16 cellular contexts compared by ENCODE assay signal in genomic region chr11:37952035-37952434, GRCh38.
A peak's percentile ranks its signal among the peaks of the same experiment; 100 is the strongest.
DNase-seq lines count a peak whose midpoint lies in the region; ATAC-seq and TF ChIP-seq lines count a peak whose summit lies in the region.
"Had no signal": no experiment of that assay in that cellular context is flagged by ENCODE, and none has a peak within 500 bp of the region (broad histone marks: within the 10 kb centered on the region; RNA-seq: fewer than 3 reads in every experiment).

No MANE protein-coding gene starts in this region.

- ATAC-seq in SK-N-SH treated with all-trans-retinoic acid at 6 μM for 48 hours (no peak), HG03135 (IDR thresholded peaks at IDR 0.05; ENCODE audit: unreplicated experiment) (no peak)
- ATAC-seq: CD8-positive, alpha-beta T cell; HCT116; HepG2 had no signal

- H3K4me1 Mint-ChIP-seq in activated naive CD4-positive, alpha-beta T cell treated with anti-CD3 and anti-CD28 coated beads, Interleukin-2, amount 10 ng/mL, durations not matched to agents 7 days and 5 days: no peaks in the 10 kb centered on the region
- H3K4me1 Mint-ChIP-seq: B cell had no signal

- H3K27ac Mint-ChIP-seq in activated naive CD4-positive, alpha-beta T cell treated with anti-CD3 and anti-CD28 coated beads, Interleukin-2, amount 10 ng/mL, durations not matched to agents 7 days and 5 days: no peak overlapping the region
- H3K27ac Mint-ChIP-seq: B cell; CD8-positive, alpha-beta T cell; HFFc6 had no signal

- no peaks in the 10 kb centered on the region for H3K36me3 Mint-ChIP-seq in activated naive CD4-positive, alpha-beta T cell treated with anti-CD3 and anti-CD28 coated beads, Interleukin-2, amount 10 ng/mL, durations not matched to agents 7 days and 5 days
- H3K36me3 Mint-ChIP-seq: CD8-positive, alpha-beta T cell had no signal

- CTCF ChIA-PET in activated naive CD4-positive, alpha-beta T cell treated with anti-CD3 and anti-CD28 coated beads, Interleukin-2, amount 10 ng/mL, durations not matched to agents 7 days and 5 days (lab: Charles Lee): interaction anchor here (0.6 kb wide), 1 partner anchor 8 kb away, joined by 5 read pairs; no protein-coding TSS in a partner anchor

- no peaks in the 10 kb centered on the region for H3K27me3 Mint-ChIP-seq in activated naive CD4-positive, alpha-beta T cell treated with anti-CD3 and anti-CD28 coated beads, Interleukin-2, amount 10 ng/mL, durations not matched to agents 7 days and 5 days
- H3K27me3 Mint-ChIP-seq: B cell had no signal

- H3K9me3 Mint-ChIP-seq in activated naive CD4-positive, alpha-beta T cell treated with anti-CD3 and anti-CD28 coated beads, Interleukin-2, amount 10 ng/mL, durations not matched to agents 7 days and 5 days: peaks cover 6% of the 10 kb centered on the region

- DNase-seq in NCI-H524 treated with DMSO at 0.1 percent for 48 hours (lab: John Stamatoyannopoulos, UW): peak; percentile 22
- DNase-seq in fibroblast of the conjunctiva (ENCODE audit: low read depth): peak; percentile 18
- DNase-seq in cortex of kidney (lab: John Stamatoyannopoulos, UW): no peak
- DNase-seq in activated naive CD4-positive, alpha-beta T cell treated with anti-CD3 and anti-CD28 coated beads, Interleukin-2, amount 10 ng/mL, durations not matched to agents 7 days and 5 days: no peak
- DNase-seq: Calu3; CD8-positive, alpha-beta T cell; DMS79 treated with DMSO at 0.1 percent for 48 hours; GF-D8; GOT3; H7; HFFc6 had no signal

- H3K4me3 Mint-ChIP-seq in activated naive CD4-positive, alpha-beta T cell treated with anti-CD3 and anti-CD28 coated beads, Interleukin-2, amount 10 ng/mL, durations not matched to agents 7 days and 5 days: no peak overlapping the region
- H3K4me3 Mint-ChIP-seq: B cell; CD8-positive, alpha-beta T cell; HFFc6 had no signal

TF ChIP-seq in SK-N-SH treated with all-trans-retinoic acid at 6 μM for 48 hours, 23 proteins besides CTCF, POLR2A, EP300 and RAD21:
- TF ChIP-seq, protein P1, sequence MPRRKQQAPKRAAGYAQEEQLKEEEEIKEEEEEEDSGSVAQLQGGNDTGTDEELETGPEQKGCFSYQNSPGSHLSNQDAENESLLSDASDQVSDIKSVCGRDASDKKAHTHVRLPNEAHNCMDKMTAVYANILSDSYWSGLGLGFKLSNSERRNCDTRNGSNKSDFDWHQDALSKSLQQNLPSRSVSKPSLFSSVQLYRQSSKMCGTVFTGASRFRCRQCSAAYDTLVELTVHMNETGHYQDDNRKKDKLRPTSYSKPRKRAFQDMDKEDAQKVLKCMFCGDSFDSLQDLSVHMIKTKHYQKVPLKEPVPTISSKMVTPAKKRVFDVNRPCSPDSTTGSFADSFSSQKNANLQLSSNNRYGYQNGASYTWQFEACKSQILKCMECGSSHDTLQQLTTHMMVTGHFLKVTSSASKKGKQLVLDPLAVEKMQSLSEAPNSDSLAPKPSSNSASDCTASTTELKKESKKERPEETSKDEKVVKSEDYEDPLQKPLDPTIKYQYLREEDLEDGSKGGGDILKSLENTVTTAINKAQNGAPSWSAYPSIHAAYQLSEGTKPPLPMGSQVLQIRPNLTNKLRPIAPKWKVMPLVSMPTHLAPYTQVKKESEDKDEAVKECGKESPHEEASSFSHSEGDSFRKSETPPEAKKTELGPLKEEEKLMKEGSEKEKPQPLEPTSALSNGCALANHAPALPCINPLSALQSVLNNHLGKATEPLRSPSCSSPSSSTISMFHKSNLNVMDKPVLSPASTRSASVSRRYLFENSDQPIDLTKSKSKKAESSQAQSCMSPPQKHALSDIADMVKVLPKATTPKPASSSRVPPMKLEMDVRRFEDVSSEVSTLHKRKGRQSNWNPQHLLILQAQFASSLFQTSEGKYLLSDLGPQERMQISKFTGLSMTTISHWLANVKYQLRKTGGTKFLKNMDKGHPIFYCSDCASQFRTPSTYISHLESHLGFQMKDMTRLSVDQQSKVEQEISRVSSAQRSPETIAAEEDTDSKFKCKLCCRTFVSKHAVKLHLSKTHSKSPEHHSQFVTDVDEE (CRISPR knock-in tag; IDR thresholded peaks at IDR 0.05): no peak
- peak; percentile 47; the same call in 1 of the 2 replicates for TF ChIP-seq TCF4 (CRISPR knock-in tag; IDR thresholded peaks at IDR 0.05; ENCODE audit: borderline replicate concordance)

Comparison
In these comparisons a context has a peak if more than half of its experiments do, and no peak if none do; other contexts are left out.
1. DNase-seq: peak in NCI-H524 treated with DMSO at 0.1 percent for 48 hours (single experiment) and fibroblast of the conjunctiva (single experiment); none in cortex of kidney (single experiment) and activated naive CD4-positive, alpha-beta T cell treated with anti-CD3 and anti-CD28 coated beads, Interleukin-2, amount 10 ng/mL, durations not matched to agents 7 days and 5 days (single experiment).